Comparison of ENCODE assay signal across 1 cellular context in the genomic region with DNA sequence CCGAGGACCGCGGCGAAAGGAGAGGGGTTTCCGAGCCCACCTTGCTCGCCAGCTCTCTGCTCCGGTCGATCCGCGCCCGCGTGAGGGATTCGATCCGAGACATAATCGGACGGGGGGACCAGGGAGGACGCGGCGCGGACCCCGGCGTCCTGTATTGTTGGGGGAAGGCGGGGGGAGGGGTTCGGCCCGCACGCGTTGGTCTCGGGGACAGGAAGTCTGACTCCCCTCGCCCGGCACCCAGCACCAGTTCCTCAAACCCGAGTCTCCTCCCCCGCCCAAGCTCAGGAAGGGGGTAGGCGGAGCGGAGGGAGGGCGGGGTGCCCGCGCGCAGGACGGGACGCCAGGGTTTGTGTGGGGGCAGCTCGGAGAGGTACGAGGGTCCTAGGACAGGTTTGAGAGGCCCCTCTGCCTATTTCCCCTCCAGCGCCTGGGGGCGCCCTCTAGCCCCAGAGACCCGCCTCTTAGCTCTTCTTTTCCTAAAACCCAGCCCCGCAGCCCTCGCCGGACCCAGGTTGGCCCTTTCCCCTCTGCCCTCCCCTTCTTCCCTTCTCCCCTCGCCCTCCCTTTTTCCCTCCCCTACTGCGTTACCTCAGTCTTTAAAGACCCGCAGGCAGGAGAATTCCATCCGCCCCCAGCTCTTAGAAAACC.
A peak's percentile ranks its signal among the peaks of the same experiment; 100 is the strongest.
TF ChIP-seq lines count a peak whose summit lies in the region.

A gene (minus strand): TSS at position 223 of the 648 bp plus-strand sequence. CDS start 120 bp downstream, at position 103.

TF ChIP-seq in H1, 55 proteins besides CTCF, POLR2A, EP300 and RAD21 (continued from another document):
- TF ChIP-seq RNF2 (IDR thresholded peaks at IDR 0.05; ENCODE audit: borderline replicate concordance, low read depth, low read length, missing control alignments, poor library complexity, severe bottlenecking): no peak
- TF ChIP-seq, protein P1, sequence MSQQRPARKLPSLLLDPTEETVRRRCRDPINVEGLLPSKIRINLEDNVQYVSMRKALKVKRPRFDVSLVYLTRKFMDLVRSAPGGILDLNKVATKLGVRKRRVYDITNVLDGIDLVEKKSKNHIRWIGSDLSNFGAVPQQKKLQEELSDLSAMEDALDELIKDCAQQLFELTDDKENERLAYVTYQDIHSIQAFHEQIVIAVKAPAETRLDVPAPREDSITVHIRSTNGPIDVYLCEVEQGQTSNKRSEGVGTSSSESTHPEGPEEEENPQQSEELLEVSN (IDR thresholded peaks at IDR 0.05): no peak
- TF ChIP-seq SIRT6 (IDR thresholded peaks at IDR 0.05; ENCODE audit: low read length): no peak
- TF ChIP-seq CREB1 (IDR thresholded peaks at IDR 0.05): peak; percentile 49; the same call in 1 of the 2 replicates
- TF ChIP-seq, protein P2, sequence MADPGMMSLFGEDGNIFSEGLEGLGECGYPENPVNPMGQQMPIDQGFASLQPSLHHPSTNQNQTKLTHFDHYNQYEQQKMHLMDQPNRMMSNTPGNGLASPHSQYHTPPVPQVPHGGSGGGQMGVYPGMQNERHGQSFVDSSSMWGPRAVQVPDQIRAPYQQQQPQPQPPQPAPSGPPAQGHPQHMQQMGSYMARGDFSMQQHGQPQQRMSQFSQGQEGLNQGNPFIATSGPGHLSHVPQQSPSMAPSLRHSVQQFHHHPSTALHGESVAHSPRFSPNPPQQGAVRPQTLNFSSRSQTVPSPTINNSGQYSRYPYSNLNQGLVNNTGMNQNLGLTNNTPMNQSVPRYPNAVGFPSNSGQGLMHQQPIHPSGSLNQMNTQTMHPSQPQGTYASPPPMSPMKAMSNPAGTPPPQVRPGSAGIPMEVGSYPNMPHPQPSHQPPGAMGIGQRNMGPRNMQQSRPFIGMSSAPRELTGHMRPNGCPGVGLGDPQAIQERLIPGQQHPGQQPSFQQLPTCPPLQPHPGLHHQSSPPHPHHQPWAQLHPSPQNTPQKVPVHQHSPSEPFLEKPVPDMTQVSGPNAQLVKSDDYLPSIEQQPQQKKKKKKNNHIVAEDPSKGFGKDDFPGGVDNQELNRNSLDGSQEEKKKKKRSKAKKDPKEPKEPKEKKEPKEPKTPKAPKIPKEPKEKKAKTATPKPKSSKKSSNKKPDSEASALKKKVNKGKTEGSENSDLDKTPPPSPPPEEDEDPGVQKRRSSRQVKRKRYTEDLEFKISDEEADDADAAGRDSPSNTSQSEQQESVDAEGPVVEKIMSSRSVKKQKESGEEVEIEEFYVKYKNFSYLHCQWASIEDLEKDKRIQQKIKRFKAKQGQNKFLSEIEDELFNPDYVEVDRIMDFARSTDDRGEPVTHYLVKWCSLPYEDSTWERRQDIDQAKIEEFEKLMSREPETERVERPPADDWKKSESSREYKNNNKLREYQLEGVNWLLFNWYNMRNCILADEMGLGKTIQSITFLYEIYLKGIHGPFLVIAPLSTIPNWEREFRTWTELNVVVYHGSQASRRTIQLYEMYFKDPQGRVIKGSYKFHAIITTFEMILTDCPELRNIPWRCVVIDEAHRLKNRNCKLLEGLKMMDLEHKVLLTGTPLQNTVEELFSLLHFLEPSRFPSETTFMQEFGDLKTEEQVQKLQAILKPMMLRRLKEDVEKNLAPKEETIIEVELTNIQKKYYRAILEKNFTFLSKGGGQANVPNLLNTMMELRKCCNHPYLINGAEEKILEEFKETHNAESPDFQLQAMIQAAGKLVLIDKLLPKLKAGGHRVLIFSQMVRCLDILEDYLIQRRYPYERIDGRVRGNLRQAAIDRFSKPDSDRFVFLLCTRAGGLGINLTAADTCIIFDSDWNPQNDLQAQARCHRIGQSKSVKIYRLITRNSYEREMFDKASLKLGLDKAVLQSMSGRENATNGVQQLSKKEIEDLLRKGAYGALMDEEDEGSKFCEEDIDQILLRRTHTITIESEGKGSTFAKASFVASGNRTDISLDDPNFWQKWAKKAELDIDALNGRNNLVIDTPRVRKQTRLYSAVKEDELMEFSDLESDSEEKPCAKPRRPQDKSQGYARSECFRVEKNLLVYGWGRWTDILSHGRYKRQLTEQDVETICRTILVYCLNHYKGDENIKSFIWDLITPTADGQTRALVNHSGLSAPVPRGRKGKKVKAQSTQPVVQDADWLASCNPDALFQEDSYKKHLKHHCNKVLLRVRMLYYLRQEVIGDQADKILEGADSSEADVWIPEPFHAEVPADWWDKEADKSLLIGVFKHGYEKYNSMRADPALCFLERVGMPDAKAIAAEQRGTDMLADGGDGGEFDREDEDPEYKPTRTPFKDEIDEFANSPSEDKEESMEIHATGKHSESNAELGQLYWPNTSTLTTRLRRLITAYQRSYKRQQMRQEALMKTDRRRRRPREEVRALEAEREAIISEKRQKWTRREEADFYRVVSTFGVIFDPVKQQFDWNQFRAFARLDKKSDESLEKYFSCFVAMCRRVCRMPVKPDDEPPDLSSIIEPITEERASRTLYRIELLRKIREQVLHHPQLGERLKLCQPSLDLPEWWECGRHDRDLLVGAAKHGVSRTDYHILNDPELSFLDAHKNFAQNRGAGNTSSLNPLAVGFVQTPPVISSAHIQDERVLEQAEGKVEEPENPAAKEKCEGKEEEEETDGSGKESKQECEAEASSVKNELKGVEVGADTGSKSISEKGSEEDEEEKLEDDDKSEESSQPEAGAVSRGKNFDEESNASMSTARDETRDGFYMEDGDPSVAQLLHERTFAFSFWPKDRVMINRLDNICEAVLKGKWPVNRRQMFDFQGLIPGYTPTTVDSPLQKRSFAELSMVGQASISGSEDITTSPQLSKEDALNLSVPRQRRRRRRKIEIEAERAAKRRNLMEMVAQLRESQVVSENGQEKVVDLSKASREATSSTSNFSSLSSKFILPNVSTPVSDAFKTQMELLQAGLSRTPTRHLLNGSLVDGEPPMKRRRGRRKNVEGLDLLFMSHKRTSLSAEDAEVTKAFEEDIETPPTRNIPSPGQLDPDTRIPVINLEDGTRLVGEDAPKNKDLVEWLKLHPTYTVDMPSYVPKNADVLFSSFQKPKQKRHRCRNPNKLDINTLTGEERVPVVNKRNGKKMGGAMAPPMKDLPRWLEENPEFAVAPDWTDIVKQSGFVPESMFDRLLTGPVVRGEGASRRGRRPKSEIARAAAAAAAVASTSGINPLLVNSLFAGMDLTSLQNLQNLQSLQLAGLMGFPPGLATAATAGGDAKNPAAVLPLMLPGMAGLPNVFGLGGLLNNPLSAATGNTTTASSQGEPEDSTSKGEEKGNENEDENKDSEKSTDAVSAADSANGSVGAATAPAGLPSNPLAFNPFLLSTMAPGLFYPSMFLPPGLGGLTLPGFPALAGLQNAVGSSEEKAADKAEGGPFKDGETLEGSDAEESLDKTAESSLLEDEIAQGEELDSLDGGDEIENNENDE (IDR thresholded peaks at IDR 0.05; ENCODE audit: insufficient replicate concordance, low read length): no peak
- TF ChIP-seq RBBP5 (IDR thresholded peaks at IDR 0.05; ENCODE audit: borderline replicate concordance, low read depth, low read length): 0 out of 2 replicates have a peak, but pooled peaks have one; percentile 54
- TF ChIP-seq SAP30 (IDR thresholded peaks at IDR 0.05; ENCODE audit: insufficient read depth, insufficient replicate concordance, low read length): no peak
- TF ChIP-seq KDM4A (IDR thresholded peaks at IDR 0.05; ENCODE audit: low read depth, low read length, severe bottlenecking): peak; percentile 57
- TF ChIP-seq BACH1 (IDR thresholded peaks at IDR 0.05; ENCODE audit: low read length): no peak
- TF ChIP-seq CTBP2 (IDR thresholded peaks at IDR 0.05; ENCODE audit: borderline replicate concordance, insufficient read depth, insufficient read length, low read length): peak; percentile 93
- 0 out of 2 replicates have a peak, but pooled peaks have one; percentile 26 for TF ChIP-seq JUND (IDR thresholded peaks at IDR 0.05; ENCODE audit: low read length)
- TF ChIP-seq SIX5 (IDR thresholded peaks at IDR 0.05; ENCODE audit: low read depth, low read length): no peak
- TF ChIP-seq CEBPB (IDR thresholded peaks at IDR 0.05; ENCODE audit: low read depth, low read length): 0 out of 2 replicates have a peak, but pooled peaks have one; percentile 5
- TF ChIP-seq, protein P3, sequence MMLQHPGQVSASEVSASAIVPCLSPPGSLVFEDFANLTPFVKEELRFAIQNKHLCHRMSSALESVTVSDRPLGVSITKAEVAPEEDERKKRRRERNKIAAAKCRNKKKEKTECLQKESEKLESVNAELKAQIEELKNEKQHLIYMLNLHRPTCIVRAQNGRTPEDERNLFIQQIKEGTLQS (IDR thresholded peaks at IDR 0.05; ENCODE audit: insufficient read depth, low read depth, low read length): no peak
- peak; percentile 77 to 90; a peak in 3 of 4 replicates for TF ChIP-seq SIN3A (conservative IDR thresholded peaks at IDR 0.05 in 1 of 2, IDR thresholded peaks at IDR 0.05 in 1 of 2; ENCODE audit: low read depth in 1 of 2, low read length in 2 of 2)
- TF ChIP-seq BCL11A (IDR thresholded peaks at IDR 0.05; ENCODE audit: low read depth in 2 of 2, low read length in 2 of 2): no peak
- no peak for TF ChIP-seq NANOG (IDR thresholded peaks at IDR 0.05; ENCODE audit: insufficient read depth, low read depth, low read length, poor library complexity, severe bottlenecking)
- TF ChIP-seq MAFK (IDR thresholded peaks at IDR 0.05; ENCODE audit: low read depth, low read length): no peak
- TF ChIP-seq SRF (IDR thresholded peaks at IDR 0.05; ENCODE audit: low read depth, low read length): no peak
- TF ChIP-seq NRF1 (IDR thresholded peaks at IDR 0.05; ENCODE audit: low read depth, low read length): no peak
- no peak for TF ChIP-seq TAF7 (optimal IDR thresholded peaks at IDR 0.05; ENCODE audit: borderline replicate concordance, low read depth, low read length)
- TF ChIP-seq SUZ12 (IDR thresholded peaks at IDR 0.05; ENCODE audit: low read length): no peak; the same call in 1 of the 2 replicates
- TF ChIP-seq ZNF274 (IDR thresholded peaks at IDR 0.05; ENCODE audit: borderline replicate concordance, extremely low read depth, low read length): no peak
- TF ChIP-seq CHD1 (IDR thresholded peaks at IDR 0.05; ENCODE audit: low read depth, low read length): no peak
- no peak for TF ChIP-seq CBX5 (IDR thresholded peaks at IDR 0.05; ENCODE audit: low read depth, low read length)
- peak; percentile 62 for TF ChIP-seq ASH2L (IDR thresholded peaks at IDR 0.05; ENCODE audit: low read length)
- TF ChIP-seq, protein P4, sequence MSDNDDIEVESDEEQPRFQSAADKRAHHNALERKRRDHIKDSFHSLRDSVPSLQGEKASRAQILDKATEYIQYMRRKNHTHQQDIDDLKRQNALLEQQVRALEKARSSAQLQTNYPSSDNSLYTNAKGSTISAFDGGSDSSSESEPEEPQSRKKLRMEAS (IDR thresholded peaks at IDR 0.05): peak; percentile 61
- no peak; the same call in 1 of the 2 replicates for TF ChIP-seq BRCA1 (IDR thresholded peaks at IDR 0.05; ENCODE audit: low read depth, low read length)
- no peak for TF ChIP-seq KDM5A (IDR thresholded peaks at IDR 0.05; ENCODE audit: low read length)
- TF ChIP-seq GTF2F1 (IDR thresholded peaks at IDR 0.05; ENCODE audit: borderline replicate concordance, low read depth, low read length): no peak; the same call in 1 of the 2 replicates
- 0 out of 2 replicates have a peak, but pooled peaks have one; percentile 15 for TF ChIP-seq TCF12 (IDR thresholded peaks at IDR 0.05; ENCODE audit: low read depth, low read length)
- TF ChIP-seq CBX8 (IDR thresholded peaks at IDR 0.05; ENCODE audit: borderline replicate concordance, low read depth, low read length): no peak
- peak; percentile 31; the same call in 1 of the 2 replicates for TF ChIP-seq KDM1A (IDR thresholded peaks at IDR 0.05; ENCODE audit: borderline replicate concordance, low read length)
- TF ChIP-seq POLR2AphosphoS5 (IDR thresholded peaks at IDR 0.05; ENCODE audit: low read depth, low read length): peak; percentile 71; the same call in 1 of the 2 replicates
- peak; percentile 69 for TF ChIP-seq TAF1 (IDR thresholded peaks at IDR 0.05; ENCODE audit: low read depth, low read length)
- TF ChIP-seq SP2 (IDR thresholded peaks at IDR 0.05; ENCODE audit: low read length): no peak
- TF ChIP-seq TBP (IDR thresholded peaks at IDR 0.05; ENCODE audit: low read depth, low read length): peak; percentile 55; the same call in 1 of the 2 replicates
- TF ChIP-seq RFX5 (IDR thresholded peaks at IDR 0.05; ENCODE audit: borderline replicate concordance, low read depth, low read length): no peak
- TF ChIP-seq, protein P5, sequence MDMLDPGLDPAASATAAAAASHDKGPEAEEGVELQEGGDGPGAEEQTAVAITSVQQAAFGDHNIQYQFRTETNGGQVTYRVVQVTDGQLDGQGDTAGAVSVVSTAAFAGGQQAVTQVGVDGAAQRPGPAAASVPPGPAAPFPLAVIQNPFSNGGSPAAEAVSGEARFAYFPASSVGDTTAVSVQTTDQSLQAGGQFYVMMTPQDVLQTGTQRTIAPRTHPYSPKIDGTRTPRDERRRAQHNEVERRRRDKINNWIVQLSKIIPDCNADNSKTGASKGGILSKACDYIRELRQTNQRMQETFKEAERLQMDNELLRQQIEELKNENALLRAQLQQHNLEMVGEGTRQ (IDR thresholded peaks at IDR 0.05; ENCODE audit: low read length): no peak
- TF ChIP-seq HDAC6 (IDR thresholded peaks at IDR 0.05; ENCODE audit: low read depth, low read length): no peak
- no peak for TF ChIP-seq FOSL1 (IDR thresholded peaks at IDR 0.05; ENCODE audit: insufficient read depth, low read depth, low read length)
- TF ChIP-seq SP4 (IDR thresholded peaks at IDR 0.05; ENCODE audit: low read length): peak; percentile 56; the same call in 1 of the 2 replicates
- TF ChIP-seq GABPA (IDR thresholded peaks at IDR 0.05; ENCODE audit: borderline replicate concordance, insufficient read depth, low read length): peak; percentile 12; the same call in 1 of the 2 replicates
- peak; percentile 40; the same call in 1 of the 2 replicates for TF ChIP-seq JUN (IDR thresholded peaks at IDR 0.05; ENCODE audit: low read depth, low read length)
- TF ChIP-seq CHD2 (IDR thresholded peaks at IDR 0.05; ENCODE audit: low read length): no peak
- TF ChIP-seq, protein P6, sequence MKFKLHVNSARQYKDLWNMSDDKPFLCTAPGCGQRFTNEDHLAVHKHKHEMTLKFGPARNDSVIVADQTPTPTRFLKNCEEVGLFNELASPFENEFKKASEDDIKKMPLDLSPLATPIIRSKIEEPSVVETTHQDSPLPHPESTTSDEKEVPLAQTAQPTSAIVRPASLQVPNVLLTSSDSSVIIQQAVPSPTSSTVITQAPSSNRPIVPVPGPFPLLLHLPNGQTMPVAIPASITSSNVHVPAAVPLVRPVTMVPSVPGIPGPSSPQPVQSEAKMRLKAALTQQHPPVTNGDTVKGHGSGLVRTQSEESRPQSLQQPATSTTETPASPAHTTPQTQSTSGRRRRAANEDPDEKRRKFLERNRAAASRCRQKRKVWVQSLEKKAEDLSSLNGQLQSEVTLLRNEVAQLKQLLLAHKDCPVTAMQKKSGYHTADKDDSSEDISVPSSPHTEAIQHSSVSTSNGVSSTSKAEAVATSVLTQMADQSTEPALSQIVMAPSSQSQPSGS (IDR thresholded peaks at IDR 0.05; ENCODE audit: low read length): no peak
- no peak for TF ChIP-seq TEAD4 (IDR thresholded peaks at IDR 0.05; ENCODE audit: low read depth, low read length)
- TF ChIP-seq PHF8 (conservative IDR thresholded peaks at IDR 0.05; ENCODE audit: low read depth, low read length): peak; percentile 48; the same call in 1 of the 2 replicates
